Comparison of ENCODE assay signal across 1 cellular context in genomic region chr10:112548535-112549276, GRCh38.
TF ChIP-seq lines count a peak whose summit lies in the region.

No MANE protein-coding gene starts in this region.

TF ChIP-seq in GM23338, 12 proteins besides CTCF, POLR2A, EP300 and RAD21:
- TF ChIP-seq ZNF462 (CRISPR knock-in tag; IDR thresholded peaks at IDR 0.05) (no peak), EZH2 (IDR thresholded peaks at IDR 0.05; ENCODE audit: low read depth, unreplicated experiment) (no peak), ETS1 (IDR thresholded peaks at IDR 0.05) (no peak), EZH2phosphoT487 (IDR thresholded peaks at IDR 0.05; ENCODE audit: unreplicated experiment) (no peak), STAT1 (IDR thresholded peaks at IDR 0.05; ENCODE audit: unreplicated experiment) (no peak), ZNF114 (CRISPR knock-in tag; IDR thresholded peaks at IDR 0.05) (no peak), NANOG (IDR thresholded peaks at IDR 0.05; ENCODE audit: borderline replicate concordance) (no peak), ZNF331 (CRISPR knock-in tag; IDR thresholded peaks at IDR 0.05; ENCODE audit: low read depth) (no peak), JUNB (IDR thresholded peaks at IDR 0.05; ENCODE audit: unreplicated experiment) (no peak), CREB1 (CRISPR knock-in tag; IDR thresholded peaks at IDR 0.05; ENCODE audit: low read depth) (no peak), POLR2AphosphoS5 (IDR thresholded peaks at IDR 0.05; ENCODE audit: low read depth) (no peak)
